ENCODE assay signal across 14 cellular contexts in genomic region chr5:50763356-50763755, GRCh38.
DNase-seq lines count a peak whose midpoint lies in the region; ATAC-seq and TF ChIP-seq lines count a peak whose summit lies in the region.
"Had no signal": no experiment of that assay in that cellular context is flagged by ENCODE, and none has a peak within 500 bp of the region (broad histone marks: within the 10 kb centered on the region; RNA-seq: fewer than 3 reads in every experiment).

No MANE protein-coding gene starts in this region.

- H3K36me3 Mint-ChIP-seq in CD8-positive, alpha-beta T cell, result peaks cover 71% of the 10 kb centered on the region

- in situ Hi-C loops in HAP-1 (cut with MboI; ENCODE audit: low sequenced_read_pairs), result no loop called here

- H3K27ac Mint-ChIP-seq in CD8-positive, alpha-beta T cell, result peak overlapping the region; percentile 46

- H3K4me1 Mint-ChIP-seq in CD8-positive, alpha-beta T cell (ENCODE audit: low read depth), result peaks cover 51% of the 10 kb centered on the region

- no peak overlapping the region for H3K9ac ChIP-seq in smooth muscle cell (ENCODE audit: low read depth)

- no peaks in the 10 kb centered on the region for H3K9me3 ChIP-seq in CD8-positive, alpha-beta T cell (ENCODE audit: low read length)
- H3K9me3 ChIP-seq in smooth muscle cell (replicated peaks; ENCODE audit: low read depth), result no peaks in the 10 kb centered on the region
- no peaks in the 10 kb centered on the region for H3K9me3 ChIP-seq in WERI-Rb-1 (ENCODE audit: severe bottlenecking)
- H3K9me3 ChIP-seq in HAP-1, result no peaks in the 10 kb centered on the region

- H3K4me3 Mint-ChIP-seq in CD8-positive, alpha-beta T cell, result no peak overlapping the region
- H3K4me3 Mint-ChIP-seq: CD4-positive, alpha-beta memory T cell; H9 had no signal

- H3F3A ChIP-seq in smooth muscle cell (ENCODE audit: low read depth), result no peaks in the 10 kb centered on the region

- POLR2A ChIA-PET in CD8-positive, alpha-beta T cell (lab: Charles Lee), result interaction anchor here (0.6 kb wide), 1 partner anchor 29 kb away, joined by 3 read pairs; no protein-coding TSS in a partner anchor

- H3K27ac ChIP-seq in CD8-positive, alpha-beta T cell (ENCODE audit: low read depth, low read length), result no peak overlapping the region
- H3K27ac ChIP-seq in smooth muscle cell (ENCODE audit: low read depth) (peak overlapping the region; percentile 67), WERI-Rb-1 (no peak overlapping the region)
- H3K27ac ChIP-seq: C4-2B had no signal

- no peaks in the 10 kb centered on the region for H3K9me3 Mint-ChIP-seq in CD8-positive, alpha-beta T cell
- H3K9me3 Mint-ChIP-seq: CD4-positive, alpha-beta memory T cell; H9 had no signal

- no peaks in the 10 kb centered on the region for H3K79me2 ChIP-seq in smooth muscle cell (ENCODE audit: low read depth)

- H2AFZ ChIP-seq in smooth muscle cell (ENCODE audit: low read depth), result no peak overlapping the region

- intact Hi-C loops in CD8-positive, alpha-beta T cell (cut with DNase I, micrococcal nuclease), result no loop called here

- H4K20me1 ChIP-seq in smooth muscle cell (ENCODE audit: low read depth), result no peaks in the 10 kb centered on the region

- DNase-seq in CD8-positive, alpha-beta T cell, result no peak
- peak; percentile 66 to 87 for DNase-seq in NCI-H524 (lab: John Stamatoyannopoulos, UW)
- DNase-seq in myocyte (ENCODE audit: low read depth), result peak; percentile 55
- DNase-seq in smooth muscle cell (lab: John Stamatoyannopoulos, UW; ENCODE audit: unreplicated experiment), result no peak
- no peak for DNase-seq in WERI-Rb-1
- DNase-seq in HAP-1 (ENCODE audit: low spot score in 2 of 2), result no peak
- DNase-seq: ACHN; Calu3; CD4-positive, alpha-beta memory T cell; DMS79 treated with DMSO at 0.1 percent for 48 hours; GF-D8; H9 had no signal

- ATAC-seq in CD8-positive, alpha-beta T cell, result no peak
- ATAC-seq in GM21528 (IDR thresholded peaks at IDR 0.05; ENCODE audit: low FRiP score, unreplicated experiment), result no peak

- H3K36me3 ChIP-seq in CD8-positive, alpha-beta T cell (ENCODE audit: insufficient read depth, low read length), result peaks cover 5% of the 10 kb centered on the region
- H3K36me3 ChIP-seq in smooth muscle cell (ENCODE audit: low read depth), result no peaks in the 10 kb centered on the region
- no peaks in the 10 kb centered on the region for H3K36me3 ChIP-seq in WERI-Rb-1
- no peaks in the 10 kb centered on the region for H3K36me3 ChIP-seq in HAP-1 (replicated peaks)

- peak overlapping the region; percentile 22 for H3K4me2 ChIP-seq in smooth muscle cell

- TF ChIP-seq CTCF in CD8-positive, alpha-beta T cell (IDR thresholded peaks at IDR 0.05), result no peak
- TF ChIP-seq CTCF in smooth muscle cell (IDR thresholded peaks at IDR 0.05; ENCODE audit: borderline replicate concordance, insufficient read depth, poor library complexity, severe bottlenecking) (no peak), WERI-Rb-1 (IDR thresholded peaks at IDR 0.05; ENCODE audit: low read depth, low read length) (no peak)

- H3K27me3 ChIP-seq in CD8-positive, alpha-beta T cell (ENCODE audit: insufficient read depth, low read length), result no peaks in the 10 kb centered on the region
- no peaks in the 10 kb centered on the region for H3K27me3 ChIP-seq in smooth muscle cell (ENCODE audit: low read depth)
- H3K27me3 ChIP-seq in WERI-Rb-1 (ENCODE audit: insufficient read depth, low read depth, severe bottlenecking), result no peaks in the 10 kb centered on the region
- no peaks in the 10 kb centered on the region for H3K27me3 ChIP-seq in HAP-1 (ENCODE audit: low read depth)

- H3K4me1 ChIP-seq in CD8-positive, alpha-beta T cell (ENCODE audit: insufficient read depth, low read length), result no peaks in the 10 kb centered on the region
- H3K4me1 ChIP-seq in smooth muscle cell (ENCODE audit: low read depth) (peaks cover 8% of the 10 kb centered on the region), HAP-1 (no peaks in the 10 kb centered on the region)

- no peak overlapping the region for H3K4me3 ChIP-seq in CD8-positive, alpha-beta T cell (ENCODE audit: low read depth, low read length)
- no peak overlapping the region for H3K4me3 ChIP-seq in smooth muscle cell
- no peak overlapping the region for H3K4me3 ChIP-seq in WERI-Rb-1 (ENCODE audit: low read depth, low read length)
- no peak overlapping the region for H3K4me3 ChIP-seq in HAP-1

- CTCF ChIA-PET in CD8-positive, alpha-beta T cell (lab: Charles Lee), result interaction anchor here (0.7 to 0.8 kb wide), 2 partner anchors 20 to 25 kb away, joined by 3 read pairs; no protein-coding TSS in a partner anchor

- no peaks in the 10 kb centered on the region for H3K27me3 Mint-ChIP-seq in CD8-positive, alpha-beta T cell (ENCODE audit: low read depth)
- H3K27me3 Mint-ChIP-seq: CD4-positive, alpha-beta memory T cell had no signal

Comparison
In these comparisons a context has a peak if more than half of its experiments do, and no peak if none do; other contexts are left out.
1. DNase-seq: peak in NCI-H524 (2 of 2) and myocyte (single experiment); none in CD8-positive, alpha-beta T cell (0 of 7), smooth muscle cell (single experiment), WERI-Rb-1 (single experiment) and HAP-1 (0 of 2).